In genomic region chr17:35714988-35715387, GRCh38 we compare ENCODE assay signal across 18 cellular contexts. TPM values are rescaled to one million over a fixed set of nuclear protein-coding genes. Genes with fewer than 3 reads are reported as not detected.
A peak's percentile ranks its signal among the peaks of the same experiment; 100 is the strongest.
DNase-seq lines count a peak whose midpoint lies in the region; ATAC-seq and TF ChIP-seq lines count a peak whose summit lies in the region.
"Had no signal": no experiment of that assay in that cellular context is flagged by ENCODE, and none has a peak within 500 bp of the region (broad histone marks: within the 10 kb centered on the region; RNA-seq: fewer than 3 reads in every experiment).

No MANE protein-coding gene starts in this region.

- H3K4me1 ChIP-seq in right atrium auricular region = peaks cover 0 to 68% of the 10 kb centered on the region in 2 donors
- peaks cover 73% of the 10 kb centered on the region for H3K4me1 ChIP-seq in adipocyte (ENCODE audit: control insufficient read depth, insufficient read depth, low read length)
- peaks cover 42 to 67% of the 10 kb centered on the region in 2 donors for H3K4me1 ChIP-seq in thoracic aorta (ENCODE audit: control insufficient read depth in 1 of 2, low read depth in 2 of 2)

- no peaks in the 10 kb centered on the region for H3K9me2 ChIP-seq in neural cell (ENCODE audit: insufficient read depth, low read length)

- no peaks in the 10 kb centered on the region for H3K27me3 Mint-ChIP-seq in stimulated activated memory B cell treated with anti-CD40 and anti-IgM and Interleukin-4, amounts not matched to agents 10 μg/mL and 1 μg/mL and 100 μg/mL, for 72 hours
- no peaks in the 10 kb centered on the region for H3K27me3 Mint-ChIP-seq in stimulated activated naive B cell treated with anti-CD40 and anti-IgM and Interleukin-4, amounts not matched to agents 10 μg/mL and 1 μg/mL and 100 μg/mL, for 72 hours
- H3K27me3 Mint-ChIP-seq in immature natural killer cell (ENCODE audit: low read depth in 3 of 3) = no peaks in the 10 kb centered on the region
- H3K27me3 Mint-ChIP-seq: CD4-positive, alpha-beta memory T cell had no signal

- no peak for ATAC-seq in Right ventricle myocardium inferior
- ATAC-seq in thoracic aorta (ENCODE audit: insufficient number of reproducible peaks, low FRiP score, low read depth) = no peak
- no peak for ATAC-seq in stimulated activated memory B cell treated with anti-CD40 and anti-IgM and Interleukin-4, amounts not matched to agents 10 μg/mL and 1 μg/mL and 100 μg/mL, for 72 hours
- no peak for ATAC-seq in stimulated activated naive B cell treated with anti-CD40 and anti-IgM and Interleukin-4, amounts not matched to agents 10 μg/mL and 1 μg/mL and 100 μg/mL, for 72 hours (replicated peaks)
- ATAC-seq: A549, GM12878, GM23338, HepG2 had no signal

- TF ChIP-seq CTCF in right atrium auricular region (IDR thresholded peaks at IDR 0.05) = no peak
- no peak for TF ChIP-seq CTCF in neural cell (IDR thresholded peaks at IDR 0.05; ENCODE audit: poor library complexity, severe bottlenecking)
- no peak for TF ChIP-seq CTCF in thoracic aorta (IDR thresholded peaks at IDR 0.05)

- no peak for TF ChIP-seq EP300 in neural cell (conservative IDR thresholded peaks at IDR 0.05; ENCODE audit: poor library complexity, severe bottlenecking)

- peaks cover 18% of the 10 kb centered on the region for H3K36me3 ChIP-seq in right atrium auricular region
- peaks cover 16% of the 10 kb centered on the region for H3K36me3 ChIP-seq in adipocyte (ENCODE audit: control insufficient read depth, insufficient read depth, low read length, severe bottlenecking)
- H3K36me3 ChIP-seq in neural cell (ENCODE audit: insufficient read depth, low read length) = peaks cover 17% of the 10 kb centered on the region
- no peaks in the 10 kb centered on the region for H3K36me3 ChIP-seq in thoracic aorta

- H3K27ac ChIP-seq in right atrium auricular region (peak overlapping the region; percentile 68 to 90), neural cell (ENCODE audit: low read length) (peak overlapping the region; percentile 58), thoracic aorta (peak overlapping the region; percentile 84 to 88)
- H3K27ac ChIP-seq: A549, C4-2B had no signal

- no peak overlapping the region for H3K4me3 Mint-ChIP-seq in stimulated activated memory B cell treated with anti-CD40 and anti-IgM and Interleukin-4, amounts not matched to agents 10 μg/mL and 1 μg/mL and 100 μg/mL, for 72 hours
- H3K4me3 Mint-ChIP-seq in stimulated activated naive B cell treated with anti-CD40 and anti-IgM and Interleukin-4, amounts not matched to agents 10 μg/mL and 1 μg/mL and 100 μg/mL, for 72 hours = no peak overlapping the region
- H3K4me3 Mint-ChIP-seq in immature natural killer cell = no peak overlapping the region
- H3K4me3 Mint-ChIP-seq: CD4-positive, alpha-beta memory T cell; GM23338 had no signal

- H3F3A ChIP-seq in neural cell (ENCODE audit: insufficient read depth, low read length, poor library complexity, severe bottlenecking) = no peaks in the 10 kb centered on the region

- H3K36me3 Mint-ChIP-seq in stimulated activated memory B cell treated with anti-CD40 and anti-IgM and Interleukin-4, amounts not matched to agents 10 μg/mL and 1 μg/mL and 100 μg/mL, for 72 hours = peaks cover 47% of the 10 kb centered on the region
- H3K36me3 Mint-ChIP-seq in stimulated activated naive B cell treated with anti-CD40 and anti-IgM and Interleukin-4, amounts not matched to agents 10 μg/mL and 1 μg/mL and 100 μg/mL, for 72 hours = peaks cover 36 to 45% of the 10 kb centered on the region in 2 donors
- peaks cover 7 to 25% (median 17%) of the 10 kb centered on the region in 3 donors for H3K36me3 Mint-ChIP-seq in immature natural killer cell

- no peaks in the 10 kb centered on the region for H3K9me3 Mint-ChIP-seq in stimulated activated memory B cell treated with anti-CD40 and anti-IgM and Interleukin-4, amounts not matched to agents 10 μg/mL and 1 μg/mL and 100 μg/mL, for 72 hours
- H3K9me3 Mint-ChIP-seq in stimulated activated naive B cell treated with anti-CD40 and anti-IgM and Interleukin-4, amounts not matched to agents 10 μg/mL and 1 μg/mL and 100 μg/mL, for 72 hours = no peaks in the 10 kb centered on the region
- no peaks in the 10 kb centered on the region for H3K9me3 Mint-ChIP-seq in immature natural killer cell
- H3K9me3 Mint-ChIP-seq: CD4-positive, alpha-beta memory T cell; GM23338 had no signal

- peak overlapping the region; percentile 63 for H3K4me2 ChIP-seq in neural cell (ENCODE audit: low read length)
- H3K4me2 ChIP-seq: A549, GM23338 had no signal

- H3K9ac ChIP-seq in adipocyte (ENCODE audit: low read length) = no peak overlapping the region
- H3K9ac ChIP-seq in neural cell (ENCODE audit: low read length) = peak overlapping the region; percentile 11

- H3K27ac Mint-ChIP-seq in stimulated activated memory B cell treated with anti-CD40 and anti-IgM and Interleukin-4, amounts not matched to agents 10 μg/mL and 1 μg/mL and 100 μg/mL, for 72 hours = no peak overlapping the region
- no peak overlapping the region for H3K27ac Mint-ChIP-seq in stimulated activated naive B cell treated with anti-CD40 and anti-IgM and Interleukin-4, amounts not matched to agents 10 μg/mL and 1 μg/mL and 100 μg/mL, for 72 hours
- H3K27ac Mint-ChIP-seq in immature natural killer cell = no peak overlapping the region
- H3K27ac Mint-ChIP-seq: CD4-positive, alpha-beta memory T cell; GM23338 had no signal

- TF ChIP-seq RAD21 in neural cell (conservative IDR thresholded peaks at IDR 0.05) = no peak

- no peaks in the 10 kb centered on the region for H3K79me2 ChIP-seq in neural cell (replicated peaks; ENCODE audit: insufficient read depth, low read length)

- H3K9me3 ChIP-seq in right atrium auricular region (no peaks in the 10 kb centered on the region), adipocyte (ENCODE audit: control insufficient read depth, low read length) (no peaks in the 10 kb centered on the region), neural cell (ENCODE audit: low read length) (no peaks in the 10 kb centered on the region), thoracic aorta (no peaks in the 10 kb centered on the region)
- H3K9me3 ChIP-seq: A549, BE2C had no signal

- no peak for DNase-seq in right atrium auricular region (ENCODE audit: low spot score)
- DNase-seq in Right ventricle myocardium inferior (ENCODE audit: missing footprints) = no peak
- DNase-seq in adipocyte (ENCODE audit: low read depth) = peak; percentile 34
- no peak for DNase-seq in thoracic aorta (ENCODE audit: low spot score)
- DNase-seq in stimulated activated naive B cell treated with anti-CD40 and anti-IgM and Interleukin-4, amounts not matched to agents 10 μg/mL and 1 μg/mL and 100 μg/mL, for 72 hours = no peak
- no peak for DNase-seq in immature natural killer cell
- DNase-seq: CD4-positive, alpha-beta memory T cell; H7 had no signal

- no peak overlapping the region for H2AFZ ChIP-seq in neural cell (ENCODE audit: low read depth, low read length)
- H2AFZ ChIP-seq: GM23338 had no signal

- H3K27me3 ChIP-seq in right atrium auricular region = no peaks in the 10 kb centered on the region
- no peaks in the 10 kb centered on the region for H3K27me3 ChIP-seq in adipocyte (replicated peaks; ENCODE audit: control insufficient read depth, insufficient read depth, low read length)
- no peaks in the 10 kb centered on the region for H3K27me3 ChIP-seq in neural cell (ENCODE audit: insufficient read depth, low read depth, low read length)
- H3K27me3 ChIP-seq in thoracic aorta (replicated peaks; ENCODE audit: insufficient read depth) = no peaks in the 10 kb centered on the region
- H3K27me3 ChIP-seq: BE2C had no signal

- H4K20me1 ChIP-seq in neural cell (ENCODE audit: insufficient read depth) = no peaks in the 10 kb centered on the region

- no peaks in the 10 kb centered on the region for H3K4me1 Mint-ChIP-seq in stimulated activated memory B cell treated with anti-CD40 and anti-IgM and Interleukin-4, amounts not matched to agents 10 μg/mL and 1 μg/mL and 100 μg/mL, for 72 hours
- H3K4me1 Mint-ChIP-seq in stimulated activated naive B cell treated with anti-CD40 and anti-IgM and Interleukin-4, amounts not matched to agents 10 μg/mL and 1 μg/mL and 100 μg/mL, for 72 hours = no peaks in the 10 kb centered on the region
- peaks cover 0 to 2% of the 10 kb centered on the region in 2 donors for H3K4me1 Mint-ChIP-seq in immature natural killer cell
- H3K4me1 Mint-ChIP-seq: GM23338 had no signal

- H3K4me3 ChIP-seq in right atrium auricular region = no peak overlapping the region
- no peak overlapping the region for H3K4me3 ChIP-seq in adipocyte (ENCODE audit: low read length)
- peak overlapping the region; percentile 47 for H3K4me3 ChIP-seq in neural cell (ENCODE audit: low read length)
- H3K4me3 ChIP-seq in thoracic aorta = no peak overlapping the region
- H3K4me3 ChIP-seq: A549, GM12878, GM23338 had no signal

- intact Hi-C loops in Right ventricle myocardium inferior (cut with DNase I) = no loop called here

TF ChIP-seq in neural cell, 6 proteins besides CTCF, POLR2A, EP300 and RAD21:
- TF ChIP-seq TAF1 (IDR thresholded peaks at IDR 0.05; ENCODE audit: low read depth) (no peak), SMC3 (conservative IDR thresholded peaks at IDR 0.05; ENCODE audit: poor library complexity) (no peak)

RNA-seq across cellular contexts. Expression of gene RASL10B, which starts 16.5 kb away (rescaled TPM):
- total RNA-seq in right atrium auricular region = 10 to 100 TPM; 39.2 to 61.9 TPM
- total RNA-seq in Right ventricle myocardium inferior = 18.9 TPM
- 10.7 and 11.3 TPM in 2 replicates for polyA plus RNA-seq in neural cell
- 16.0 and 16.8 TPM in 2 replicates for polyA minus RNA-seq in neural cell
- 10 to 100 TPM in 1 of 2 donors, 1 to 10 TPM in 1; 2.4 to 24.1 TPM for total RNA-seq in thoracic aorta
- polyA plus RNA-seq in immature natural killer cell = not detected
- total RNA-seq: GM12878 had no signal
- polyA plus RNA-seq: GM12878 had no signal

RNA-seq across cellular contexts. Expression of gene GAS2L2, which starts 38.1 kb away (rescaled TPM):
- total RNA-seq in right atrium auricular region (not detected), Right ventricle myocardium inferior (0.27 TPM), thoracic aorta (not detected)
- polyA plus RNA-seq in neural cell (0.38 and 1.2 TPM in 2 replicates), immature natural killer cell (not detected)
- 0.73 and 0.81 TPM in 2 replicates for polyA minus RNA-seq in neural cell
- total RNA-seq: G401, GM12878, GM23338, HepG2 had no signal
- polyA plus RNA-seq: AG04450, HepG2 had no signal

RNA-seq across cellular contexts. Expression of gene C17orf50, which starts 45.7 kb away (rescaled TPM):
- not detected for total RNA-seq in right atrium auricular region
- total RNA-seq in Right ventricle myocardium inferior = not detected
- not detected in 2 replicates for polyA plus RNA-seq in neural cell
- polyA minus RNA-seq in neural cell = 0.73 and 1.4 TPM in 2 replicates
- not detected for total RNA-seq in thoracic aorta
- polyA plus RNA-seq in immature natural killer cell = under 1 TPM in 2 of 3 donors, not detected in 1; 0.28 to 0.34 TPM
- total RNA-seq: CD4-positive, alpha-beta memory T cell; G401; GM12878; H7; HepG2 had no signal
- polyA plus RNA-seq: AG04450; CD4-positive, alpha-beta memory T cell; HepG2 had no signal
